Comparison of ENCODE assay signal across 29 cellular contexts in the genomic region with DNA sequence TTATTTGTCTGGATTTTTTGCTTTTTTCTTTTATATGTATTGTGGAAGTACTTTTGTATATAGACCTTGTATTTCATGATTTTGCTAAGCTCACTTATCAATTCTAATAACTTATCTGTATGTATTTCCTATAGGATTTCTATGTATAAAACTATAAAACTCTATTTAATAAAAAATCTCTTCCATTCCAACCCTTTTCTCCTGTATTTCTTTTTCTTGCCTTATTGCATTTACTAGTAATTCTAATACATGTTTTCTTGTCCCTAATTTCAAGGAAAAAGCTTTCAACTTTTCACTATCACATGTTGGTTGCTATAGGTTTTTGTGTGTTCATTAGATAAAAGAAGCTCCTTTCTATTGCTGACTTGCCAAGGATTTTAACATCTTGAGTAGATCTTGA.
"Had no signal": no experiment of that assay in that cellular context is flagged by ENCODE, and none has a peak within 500 bp of the region (broad histone marks: within the 10 kb centered on the region; RNA-seq: fewer than 3 reads in every experiment).

No MANE protein-coding gene starts in this region.

- H3K9me3 Mint-ChIP-seq: stimulated activated effector memory CD8-positive, alpha-beta T cell treated with anti-CD3 and anti-CD28 coated beads, Interleukin-12 subunit alpha, Interleukin-12 subunit beta, amount 100 ng/mL, for 72 hours; stimulated activated naive CD8-positive, alpha-beta T cell treated with anti-CD3 and anti-CD28 coated beads, Interleukin-15, amount 100 ng/mL, for 72 hours; stimulated activated naive CD8-positive, alpha-beta T cell treated with anti-CD3 and anti-CD28 coated beads, Interleukin-15, Interleukin-2, amounts not matched to agents 100 ng/mL and 50 ng/mL, for 24 hours had no signal

- H3K4me3 Mint-ChIP-seq: stimulated activated effector memory CD8-positive, alpha-beta T cell treated with anti-CD3 and anti-CD28 coated beads, Interleukin-12 subunit alpha, Interleukin-12 subunit beta, amount 100 ng/mL, for 72 hours; stimulated activated memory B cell treated with anti-CD40 and anti-IgM and Interleukin-4, amounts not matched to agents 10 μg/mL and 1 μg/mL and 100 μg/mL, for 72 hours; stimulated activated naive B cell treated with anti-CD40 and anti-IgM and Interleukin-4, amounts not matched to agents 10 μg/mL and 1 μg/mL and 100 μg/mL, for 72 hours; stimulated activated naive CD8-positive, alpha-beta T cell treated with anti-CD3 and anti-CD28 coated beads, Interleukin-15, amount 100 ng/mL, for 72 hours; stimulated activated naive CD8-positive, alpha-beta T cell treated with anti-CD3 and anti-CD28 coated beads, Interleukin-15, Interleukin-2, amounts not matched to agents 100 ng/mL and 50 ng/mL, for 24 hours; type B pancreatic cell had no signal

- H3K4me1 ChIP-seq: stomach, suprapubic skin, testis, thyroid gland, tibial artery, tibial nerve, upper lobe of left lung, upper lobe of right lung, uterus, vagina had no signal

- H3K9me3 ChIP-seq: suprapubic skin, testis, thyroid gland, upper lobe of right lung, uterus had no signal

- H3K36me3 ChIP-seq: stomach, suprapubic skin, thoracic aorta, thyroid gland, tibial artery, transverse colon, upper lobe of left lung, upper lobe of right lung, uterus, vagina had no signal

- H3K27ac Mint-ChIP-seq: stimulated activated effector memory CD8-positive, alpha-beta T cell treated with anti-CD3 and anti-CD28 coated beads, Interleukin-12 subunit alpha, Interleukin-12 subunit beta, amount 100 ng/mL, for 72 hours; stimulated activated memory B cell treated with anti-CD40 and anti-IgM and Interleukin-4, amounts not matched to agents 10 μg/mL and 1 μg/mL and 100 μg/mL, for 72 hours; stimulated activated naive B cell treated with anti-CD40 and anti-IgM and Interleukin-4, amounts not matched to agents 10 μg/mL and 1 μg/mL and 100 μg/mL, for 72 hours; stimulated activated naive CD8-positive, alpha-beta T cell treated with anti-CD3 and anti-CD28 coated beads, Interleukin-15, amount 100 ng/mL, for 72 hours; stimulated activated naive CD8-positive, alpha-beta T cell treated with anti-CD3 and anti-CD28 coated beads, Interleukin-15, Interleukin-2, amounts not matched to agents 100 ng/mL and 50 ng/mL, for 24 hours; type B pancreatic cell had no signal

- H3K27me3 Mint-ChIP-seq: stimulated activated memory B cell treated with anti-CD40 and anti-IgM and Interleukin-4, amounts not matched to agents 10 μg/mL and 1 μg/mL and 100 μg/mL, for 72 hours; type B pancreatic cell had no signal

- FAIRE-seq: urothelium cell line had no signal

- H3K4me1 Mint-ChIP-seq: stimulated activated effector memory CD8-positive, alpha-beta T cell treated with anti-CD3 and anti-CD28 coated beads, Interleukin-12 subunit alpha, Interleukin-12 subunit beta, amount 100 ng/mL, for 72 hours; stimulated activated memory B cell treated with anti-CD40 and anti-IgM and Interleukin-4, amounts not matched to agents 10 μg/mL and 1 μg/mL and 100 μg/mL, for 72 hours; stimulated activated naive B cell treated with anti-CD40 and anti-IgM and Interleukin-4, amounts not matched to agents 10 μg/mL and 1 μg/mL and 100 μg/mL, for 72 hours; stimulated activated naive CD8-positive, alpha-beta T cell treated with anti-CD3 and anti-CD28 coated beads, Interleukin-15, amount 100 ng/mL, for 72 hours had no signal

- H3K4me3 ChIP-seq: stomach, suprapubic skin, testis, thoracic aorta, thyroid gland, tibial artery, tibial nerve, transverse colon, upper lobe of left lung, upper lobe of right lung, uterus, vagina had no signal

- ATAC-seq: stimulated activated effector memory CD8-positive, alpha-beta T cell treated with anti-CD3 and anti-CD28 coated beads, Interleukin-12 subunit alpha, Interleukin-12 subunit beta, amount 100 ng/mL, for 72 hours; stimulated activated memory B cell treated with anti-CD40 and anti-IgM and Interleukin-4, amounts not matched to agents 10 μg/mL and 1 μg/mL and 100 μg/mL, for 72 hours; stimulated activated naive B cell treated with anti-CD40 and anti-IgM and Interleukin-4, amounts not matched to agents 10 μg/mL and 1 μg/mL and 100 μg/mL, for 72 hours; stimulated activated naive CD8-positive, alpha-beta T cell treated with anti-CD3 and anti-CD28 coated beads, Interleukin-15, amount 100 ng/mL, for 72 hours; stimulated activated naive CD8-positive, alpha-beta T cell treated with anti-CD3 and anti-CD28 coated beads, Interleukin-15, Interleukin-2, amounts not matched to agents 100 U/mL and 50 U/mL, for 24 hours; upper lobe of right lung had no signal

- H3K27ac ChIP-seq: stomach, suprapubic skin, testis, thoracic aorta, thyroid gland, tibial artery, tibial nerve, transverse colon, upper lobe of left lung, upper lobe of right lung, uterus, vagina had no signal

- DNase-seq: stimulated activated CD4-positive, alpha-beta T cell treated with anti-CD3 and anti-CD28 coated beads, Interleukin-2, amount 100 ng/mL, for 48 hours; stimulated activated CD4-positive, alpha-beta T cell treated with anti-CD3 and anti-CD28 coated beads, Interleukin-4, amount 100 ng/mL, for 1 hour; stimulated activated CD4-positive, alpha-beta T cell treated with anti-CD3 and anti-CD28 coated beads, Interleukin-4, amount 100 ng/mL, for 24 hours; stimulated activated CD4-positive, alpha-beta T cell treated with anti-CD3 and anti-CD28 coated beads, Interleukin-4, amount 100 ng/mL, for 4 hours; stimulated activated CD8-positive, alpha-beta memory T cell treated with anti-CD3 and anti-CD28 coated beads, Interleukin-4, amount 100 ng/mL, for 48 hours; stimulated activated naive B cell treated with anti-CD40 and anti-IgM and Interleukin-4, amounts not matched to agents 10 μg/mL and 1 μg/mL and 100 μg/mL, for 72 hours; stimulated activated naive CD4-positive, alpha-beta T cell; stimulated activated naive CD4-positive, alpha-beta T cell treated with Interleukin-2 at 50 U/mL for 16 hours; stimulated activated naive CD8-positive, alpha-beta T cell treated with anti-CD3 and anti-CD28 coated beads, Interleukin-15, amount 100 ng/mL, for 72 hours; stimulated activated naive CD8-positive, alpha-beta T cell treated with anti-CD3 and anti-CD28 coated beads, Interleukin-15, Interleukin-2, amounts not matched to agents 100 U/mL and 50 U/mL, for 24 hours; stomach; substantia nigra; testis; thyroid gland; tibial artery; transverse colon; trophoblast cell; upper lobe of left lung; upper lobe of right lung; uterus had no signal

- H3K36me3 Mint-ChIP-seq: stimulated activated effector memory CD8-positive, alpha-beta T cell treated with anti-CD3 and anti-CD28 coated beads, Interleukin-12 subunit alpha, Interleukin-12 subunit beta, amount 100 ng/mL, for 72 hours; stimulated activated memory B cell treated with anti-CD40 and anti-IgM and Interleukin-4, amounts not matched to agents 10 μg/mL and 1 μg/mL and 100 μg/mL, for 72 hours; stimulated activated naive B cell treated with anti-CD40 and anti-IgM and Interleukin-4, amounts not matched to agents 10 μg/mL and 1 μg/mL and 100 μg/mL, for 72 hours; type B pancreatic cell had no signal

- H3K27me3 ChIP-seq: stomach, suprapubic skin, testis, thyroid gland, tibial artery, tibial nerve, transverse colon, upper lobe of left lung, upper lobe of right lung, uterus, vagina had no signal
